In genomic region chr4:110610940-110611785, GRCh38 we compare ENCODE assay signal across 10 cellular contexts. TPM values are rescaled to one million over a fixed set of nuclear protein-coding genes. Genes with fewer than 3 reads are reported as not detected.
DNase-seq lines count a peak whose midpoint lies in the region; ATAC-seq, FAIRE-seq and TF ChIP-seq lines count a peak whose summit lies in the region.
"Had no signal": no experiment of that assay in that cellular context is flagged by ENCODE, and none has a peak within 500 bp of the region (broad histone marks: within the 10 kb centered on the region; RNA-seq: fewer than 3 reads in every experiment).

No MANE protein-coding gene starts in this region.

- TF ChIP-seq POLR2A in GM12892 (IDR thresholded peaks at IDR 0.05; ENCODE audit: low read depth, low read length): no peak

- H3K9ac ChIP-seq in SK-N-SH (no peak overlapping the region), neuronal stem cell (ENCODE audit: low read depth, low read length, poor library complexity) (no peak overlapping the region)

- H4K8ac ChIP-seq in neuronal stem cell (ENCODE audit: low read depth, low read length): no peak overlapping the region

- FAIRE-seq in GM12892 (lab: Jason Lieb, UNC): no peak

- 0 out of 2 replicates have a peak overlapping the region, but pooled peaks have one; percentile 19 for H3K4me2 ChIP-seq in SK-N-SH
- no peak overlapping the region for H3K4me2 ChIP-seq in neuronal stem cell (ENCODE audit: insufficient read depth, low read length, poor library complexity, severe bottlenecking)

- H2BK15ac ChIP-seq in neuronal stem cell (ENCODE audit: low read length): no peak overlapping the region

- H2AFZ ChIP-seq in SK-N-SH (ENCODE audit: low read depth) (no peak overlapping the region), neuronal stem cell (ENCODE audit: low read length) (no peak overlapping the region)

- TF ChIP-seq RAD21 in SK-N-SH (IDR thresholded peaks at IDR 0.05; ENCODE audit: low read length): no peak

- H3K36me3 ChIP-seq in SK-N-SH (replicated peaks in 1 of 2; ENCODE audit: control insufficient read depth in 1 of 2, insufficient read depth in 2 of 2, low read length in 1 of 2) (no peaks in the 10 kb centered on the region), neuronal stem cell (replicated peaks in 1 of 2; ENCODE audit: control insufficient read depth in 2 of 2, insufficient read depth in 2 of 2, low read length in 2 of 2) (no peaks in the 10 kb centered on the region)

- no peak overlapping the region for H2BK5ac ChIP-seq in neuronal stem cell (ENCODE audit: low read length)

- H2BK12ac ChIP-seq in neuronal stem cell (ENCODE audit: low read length): no peak overlapping the region

- peak overlapping the region; percentile 21 for H2BK120ac ChIP-seq in neuronal stem cell (ENCODE audit: low read depth, low read length)

- H3K9me3 ChIP-seq in SK-N-SH (no peaks in the 10 kb centered on the region), neuronal stem cell (replicated peaks in 1 of 2; ENCODE audit: control insufficient read depth in 2 of 2, insufficient read depth in 1 of 2, low read depth in 1 of 2, low read length in 2 of 2) (no peaks in the 10 kb centered on the region)

- no peaks in the 10 kb centered on the region for H3K79me2 ChIP-seq in SK-N-SH (ENCODE audit: insufficient read depth)

- no peaks in the 10 kb centered on the region for H3F3A ChIP-seq in SK-N-SH (replicated peaks; ENCODE audit: insufficient read depth)

- no peaks in the 10 kb centered on the region for H3K79me1 ChIP-seq in neuronal stem cell (ENCODE audit: low read depth, low read length)

- peak overlapping the region; percentile 14 for H3K14ac ChIP-seq in neuronal stem cell (ENCODE audit: low read length)

- no peak for DNase-seq in SK-N-SH
- DNase-seq in neuronal stem cell (ENCODE audit: low spot score): peak; percentile 20
- no peak for DNase-seq in effector CD4-positive, alpha-beta T cell
- no peak for DNase-seq in GOT3 (lab: John Stamatoyannopoulos, UW)
- no peak for DNase-seq in GM12892 (ENCODE audit: insufficient read length)
- DNase-seq: activated CD8-positive, alpha-beta memory T cell treated with anti-CD3 and anti-CD28 coated beads, Interleukin-2, amount 50 U/mL, for 4 hours; NCI-H510A had no signal

- H4K20me1 ChIP-seq in SK-N-SH (ENCODE audit: insufficient read depth): no peaks in the 10 kb centered on the region

- peak overlapping the region; percentile 55 for H3K18ac ChIP-seq in neuronal stem cell (ENCODE audit: low read length)

- TF ChIP-seq EP300 in SK-N-SH (IDR thresholded peaks at IDR 0.05; ENCODE audit: borderline replicate concordance in 1 of 2, low read depth in 1 of 2, low read length in 1 of 2): no peak

- POLR2A ChIA-PET in SK-N-SH (lab: Yijun Ruan, JAX): no interaction called here

- H3K23ac ChIP-seq in neuronal stem cell (ENCODE audit: low read depth, low read length, poor library complexity): peak overlapping the region; percentile 96

- 7% methylated on average over 31 of the region's 50 CpGs for WGBS in SK-N-SH (ENCODE audit: low lambda C conversion rate)
- WGBS in neuronal stem cell (ENCODE audit: extremely low coverage in 2 of 2, insufficient read length in 2 of 2, insufficient replicate concordance in 1 of 2), 2 donors: no CpG with 5 or more reads among the region's 50 CpGs

- H3K27ac ChIP-seq in SK-N-SH (ENCODE audit: low read depth in 2 of 2, low read length in 1 of 2): no peak overlapping the region
- H3K27ac ChIP-seq in neuronal stem cell (replicated peaks; ENCODE audit: low read length): no peak overlapping the region

- no peaks in the 10 kb centered on the region for H3K4me1 ChIP-seq in SK-N-SH (ENCODE audit: control insufficient read depth in 1 of 2, insufficient read depth in 2 of 2, low read depth in 1 of 2, low read length in 1 of 2)
- peaks cover 0 to 16% of the 10 kb centered on the region in 2 donors for H3K4me1 ChIP-seq in neuronal stem cell (ENCODE audit: control insufficient read depth in 2 of 2, insufficient read depth in 1 of 2, low read depth in 1 of 2, low read length in 2 of 2)

- no peak overlapping the region for H3K4ac ChIP-seq in neuronal stem cell (ENCODE audit: low read length)

- no peaks in the 10 kb centered on the region for H3K9me2 ChIP-seq in SK-N-SH

- no peak overlapping the region for H3K4me3 ChIP-seq in SK-N-SH (ENCODE audit: low read depth in 2 of 2, low read length in 1 of 2)
- H3K4me3 ChIP-seq in neuronal stem cell (ENCODE audit: low read length in 2 of 2): no peak overlapping the region

- H4K91ac ChIP-seq in neuronal stem cell (ENCODE audit: low read depth, low read length, poor library complexity): no peak overlapping the region

- no peak for TF ChIP-seq CTCF in SK-N-SH (IDR thresholded peaks at IDR 0.05)

- no peak overlapping the region for H2AK5ac ChIP-seq in neuronal stem cell (ENCODE audit: low read depth, low read length)

- H3K27me3 ChIP-seq in SK-N-SH (ENCODE audit: insufficient read depth): peaks cover 79% of the 10 kb centered on the region
- H3K27me3 ChIP-seq in neuronal stem cell (ENCODE audit: control insufficient read depth in 3 of 3, insufficient read depth in 3 of 3, low read depth in 1 of 3, low read length in 3 of 3): peaks cover 30 to 60% (median 57%) of the 10 kb centered on the region in 3 experiments

- ATAC-seq in GM18873 (IDR thresholded peaks at IDR 0.05; ENCODE audit: low FRiP score, unreplicated experiment): peak; percentile 94
- peak; percentile 70 for ATAC-seq in HG02588 (IDR thresholded peaks at IDR 0.05; ENCODE audit: unreplicated experiment)
- no peak for ATAC-seq in GM21526 (IDR thresholded peaks at IDR 0.05; ENCODE audit: low FRiP score, unreplicated experiment)

- CTCF ChIA-PET in SK-N-SH (lab: Yijun Ruan, JAX): interaction anchor here (0.9 to 1.3 kb wide), 2 partner anchors 20 to 22 kb away, joined by 3 read pairs; no protein-coding TSS in a partner anchor

TF ChIP-seq in SK-N-SH, 30 proteins besides CTCF, POLR2A, EP300 and RAD21:
- TF ChIP-seq TEAD4 (IDR thresholded peaks at IDR 0.05; ENCODE audit: borderline replicate concordance, insufficient read depth) (no peak), JUND (IDR thresholded peaks at IDR 0.05) (no peak), ZBTB33 (IDR thresholded peaks at IDR 0.05; ENCODE audit: borderline replicate concordance, low read depth) (no peak), GABPA (IDR thresholded peaks at IDR 0.05; ENCODE audit: low read depth) (no peak), TCF12 (IDR thresholded peaks at IDR 0.05) (no peak), SMC3 (IDR thresholded peaks at IDR 0.05; ENCODE audit: low read depth, low read length) (no peak), USF1 (IDR thresholded peaks at IDR 0.05; ENCODE audit: borderline replicate concordance, low read depth) (no peak), MEF2A (IDR thresholded peaks at IDR 0.05; ENCODE audit: borderline replicate concordance, low read depth) (no peak), PBX3 (IDR thresholded peaks at IDR 0.05) (no peak), RFX5 (IDR thresholded peaks at IDR 0.05; ENCODE audit: low read length) (no peak), FOXJ3 (CRISPR knock-in tag; IDR thresholded peaks at IDR 0.05) (no peak), RXRA (IDR thresholded peaks at IDR 0.05; ENCODE audit: borderline replicate concordance, low read depth) (no peak), TAF1 (IDR thresholded peaks at IDR 0.05; ENCODE audit: borderline replicate concordance, low read depth, low read length) (no peak), SIN3A (IDR thresholded peaks at IDR 0.05; ENCODE audit: borderline replicate concordance, low read depth, low read length) (no peak)

RNA-seq across cellular contexts. Expression of gene PITX2, which starts 11.7 kb away (rescaled TPM):
- not detected in 2 replicates for polyA plus RNA-seq in SK-N-SH (2012; rRNA removed)
- polyA plus RNA-seq in SK-N-SH (2012; cell fraction: cytosol; rRNA removed): not detected in 2 replicates
- polyA plus RNA-seq in SK-N-SH (2012; cell fraction: nucleus; rRNA removed): not detected in 2 replicates
- not detected for polyA plus RNA-seq in neuronal stem cell (2013, experiment 1 of 2)
- polyA plus RNA-seq in neuronal stem cell (2013, experiment 2 of 2): 0.04 TPM
- polyA plus RNA-seq in GM12892 (2012; ENCODE audit: missing spikeins): not detected
